In the genomic region with DNA sequence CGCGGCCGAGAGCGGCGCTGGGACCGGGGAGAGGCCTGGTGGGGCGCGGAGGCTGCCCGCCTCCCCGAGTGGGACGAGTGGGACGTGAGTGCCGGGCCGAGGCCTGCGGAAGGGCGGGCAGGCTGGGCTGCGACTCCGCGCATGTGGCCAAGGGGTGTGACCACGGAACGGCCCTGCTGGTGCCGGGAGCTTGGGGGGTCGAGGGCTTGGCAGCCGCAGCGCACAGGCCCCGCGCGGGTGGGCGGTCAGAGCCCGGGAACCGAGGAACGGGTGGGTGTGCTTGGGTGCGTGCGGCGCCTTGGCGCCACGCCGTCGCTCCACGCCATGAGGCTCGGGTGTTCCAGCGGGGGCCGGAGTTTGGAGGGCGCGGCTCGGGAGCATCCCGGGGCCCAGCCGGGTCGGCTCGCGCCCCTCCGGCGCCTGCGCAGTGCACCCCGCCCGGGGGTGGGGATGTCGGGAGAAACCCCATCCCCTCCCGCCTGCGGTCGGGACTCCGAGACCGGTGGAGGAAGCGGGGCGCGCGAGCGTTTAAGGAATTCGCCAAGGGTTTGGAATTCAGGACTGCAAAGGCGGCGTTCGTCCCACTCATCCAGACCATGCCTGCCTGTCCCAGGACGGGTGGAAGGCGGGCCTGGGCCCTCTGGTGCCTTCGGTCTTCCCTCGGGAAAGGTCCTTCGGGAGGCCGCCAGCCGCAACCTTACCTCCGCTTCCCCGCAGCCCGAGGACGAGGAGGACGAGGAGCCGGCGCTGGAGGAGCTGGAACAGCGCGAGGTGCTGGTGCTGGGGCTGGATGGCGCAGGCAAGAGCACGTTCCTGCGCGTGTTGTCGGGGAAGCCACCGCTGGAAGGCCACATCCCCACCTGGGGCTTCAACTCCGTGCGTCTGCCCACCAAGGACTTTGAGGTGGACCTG, we compare ENCODE assay signal across 7 cellular contexts.
DNase-seq lines count a peak whose midpoint lies in the region; ATAC-seq and TF ChIP-seq lines count a peak whose summit lies in the region.

No MANE protein-coding gene starts in this region.

- H3K27ac ChIP-seq in HL-60 (replicated peaks) = no peak overlapping the region

- H3K27me3 ChIP-seq in HL-60 (ENCODE audit: insufficient read depth, poor library complexity, severe bottlenecking) = peaks cover 12% of the 10 kb centered on the region
- no peaks in the 10 kb centered on the region for H3K27me3 ChIP-seq in HAP-1 (ENCODE audit: low read depth)

- H3K36me3 ChIP-seq in HAP-1 (replicated peaks) = no peaks in the 10 kb centered on the region

- peak overlapping the region; percentile 49 for H3K4me3 ChIP-seq in HL-60 (replicated peaks; ENCODE audit: insufficient read depth, low read length)
- no peak overlapping the region for H3K4me3 ChIP-seq in HAP-1

- no peaks in the 10 kb centered on the region for H3K9me3 ChIP-seq in HAP-1

- H3K4me1 ChIP-seq in HAP-1 = no peaks in the 10 kb centered on the region

- DNase-seq in HL-60 (ENCODE audit: low read depth in 1 of 2, low spot score in 1 of 2) (no peak), activated gamma-delta T cell treated with Interleukin-2 at 50 U/mL for 16 hours (peak; percentile 12), germinal center (ENCODE audit: low spot score) (peak; percentile 27), nucleus accumbens (lab: John Stamatoyannopoulos, UW) (peak in 41 of 56 donors; percentile 10 to 78 (median 50)), HAP-1 (ENCODE audit: low spot score in 2 of 2) (no peak), GM19240 (ENCODE audit: insufficient read length, low spot score) (no peak)

- ATAC-seq in GM18868 (IDR thresholded peaks at IDR 0.05; ENCODE audit: unreplicated experiment) = peak; percentile 14

- in situ Hi-C loops in HAP-1 (cut with MboI; ENCODE audit: low sequenced_read_pairs) = no loop called here

- TF ChIP-seq CTCF in HL-60 (IDR thresholded peaks at IDR 0.05; ENCODE audit: insufficient read depth, low read length) = no peak

Comparison
In these comparisons a context has a peak if more than half of its experiments do, and no peak if none do; other contexts are left out.
1. DNase-seq: peak in activated gamma-delta T cell treated with Interleukin-2 at 50 U/mL for 16 hours (single experiment), germinal center (single experiment) and nucleus accumbens (41 of 56); none in HL-60 (0 of 2), HAP-1 (0 of 2) and GM19240 (single experiment).